ENCODE assay signal across 9 cellular contexts in the genomic region with DNA sequence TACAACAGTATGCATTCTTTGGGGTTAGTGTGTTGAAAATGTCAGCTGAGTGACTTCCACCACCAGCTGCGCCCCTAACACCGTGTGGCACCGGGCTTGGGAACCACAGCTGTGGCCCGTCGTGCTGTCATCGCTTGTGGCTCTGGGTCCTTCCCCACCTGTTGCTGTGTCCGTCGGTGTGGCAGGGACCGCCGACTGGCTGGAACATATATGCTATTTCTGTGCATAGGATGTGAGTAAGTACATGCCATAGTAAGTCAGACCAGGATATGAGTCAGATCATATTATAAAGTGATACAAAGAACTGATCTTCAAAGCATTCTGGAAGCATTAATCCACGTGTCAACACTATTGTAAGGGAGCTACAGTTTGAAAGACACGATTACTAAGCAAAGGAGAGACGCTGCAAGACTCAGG. TPM values are rescaled to one million over a fixed set of nuclear protein-coding genes. Genes with fewer than 3 reads are reported as not detected.
DNase-seq lines count a peak whose midpoint lies in the region; ATAC-seq, FAIRE-seq and TF ChIP-seq lines count a peak whose summit lies in the region.
"Had no signal": no experiment of that assay in that cellular context is flagged by ENCODE, and none has a peak within 500 bp of the region (broad histone marks: within the 10 kb centered on the region; RNA-seq: fewer than 3 reads in every experiment).

No MANE protein-coding gene starts in this region.

- peaks cover 43% of the 10 kb centered on the region for H3K4me1 Mint-ChIP-seq in activated naive CD8-positive, alpha-beta T cell treated with anti-CD3 and anti-CD28 coated beads for 36 hours

- peak overlapping the region; percentile 73 for H3K27ac Mint-ChIP-seq in activated naive CD8-positive, alpha-beta T cell treated with anti-CD3 and anti-CD28 coated beads for 36 hours

- H3K9me3 ChIP-seq in RWPE2 (ENCODE audit: severe bottlenecking) (no peaks in the 10 kb centered on the region), pancreas (no peaks in the 10 kb centered on the region), stomach (no peaks in the 10 kb centered on the region)

- H3K27me3 Mint-ChIP-seq in activated naive CD8-positive, alpha-beta T cell treated with anti-CD3 and anti-CD28 coated beads for 36 hours = no peaks in the 10 kb centered on the region

- peaks cover 56% of the 10 kb centered on the region for H3K36me3 ChIP-seq in RWPE2 (ENCODE audit: low read depth)
- peaks cover 0 to 6% (median 0%) of the 10 kb centered on the region in 3 donors for H3K36me3 ChIP-seq in pancreas
- H3K36me3 ChIP-seq in stomach = peaks cover 3 to 36% (median 31%) of the 10 kb centered on the region in 4 donors

- no peak overlapping the region for H3K4me3 ChIP-seq in AG10803 (ENCODE audit: low read length)
- no peak overlapping the region for H3K4me3 ChIP-seq in RWPE2 (ENCODE audit: severe bottlenecking)
- no peak overlapping the region for H3K4me3 ChIP-seq in pancreas
- no peak overlapping the region for H3K4me3 ChIP-seq in stomach

- H3K27me3 ChIP-seq in RWPE2 (ENCODE audit: insufficient read depth, poor library complexity, severe bottlenecking) = no peaks in the 10 kb centered on the region
- no peaks in the 10 kb centered on the region for H3K27me3 ChIP-seq in pancreas
- no peaks in the 10 kb centered on the region for H3K27me3 ChIP-seq in stomach

- no peak for TF ChIP-seq EP300 in stomach (IDR thresholded peaks at IDR 0.05)

- FAIRE-seq in pancreas (lab: Jason Lieb, UNC) = no peak

- peaks cover 44% of the 10 kb centered on the region for H3K4me1 ChIP-seq in RWPE2 (ENCODE audit: insufficient read depth, poor library complexity, severe bottlenecking)
- peaks cover 0 to 6% (median 0%) of the 10 kb centered on the region in 3 donors for H3K4me1 ChIP-seq in pancreas
- peaks cover 6 to 24% (median 15%) of the 10 kb centered on the region in 4 donors for H3K4me1 ChIP-seq in stomach

- peaks cover 31% of the 10 kb centered on the region for H3K36me3 Mint-ChIP-seq in activated naive CD8-positive, alpha-beta T cell treated with anti-CD3 and anti-CD28 coated beads for 36 hours

- H3K27ac ChIP-seq in RWPE2 (ENCODE audit: poor library complexity, severe bottlenecking) = peak overlapping the region; percentile 95
- no peak overlapping the region for H3K27ac ChIP-seq in pancreas
- H3K27ac ChIP-seq in stomach = peak overlapping the region in 2 of 5 donors; percentile 19 to 20

- intact Hi-C loops in pancreas (cut with DNase I) (no loop called here), stomach (cut with DNase I; ENCODE audit: low total_unique reads) (no loop called here)

- H3K4me3 Mint-ChIP-seq in activated naive CD8-positive, alpha-beta T cell treated with anti-CD3 and anti-CD28 coated beads for 36 hours = no peak overlapping the region

- ATAC-seq in RWPE2 (ENCODE audit: low read depth) (peak; percentile 89), pancreas (no peak)

- peak; percentile 70 for DNase-seq in AG10803 (ENCODE audit: low read depth)
- no peak for DNase-seq in RWPE2 (ENCODE audit: low spot score)
- peak; percentile 43 for DNase-seq in activated naive CD8-positive, alpha-beta T cell treated with anti-CD3 and anti-CD28 coated beads for 36 hours
- peak; percentile 85 for DNase-seq in mesenteric fat pad (ENCODE audit: low spot score)
- no peak for DNase-seq in NCI-H69 (lab: John Stamatoyannopoulos, UW)
- DNase-seq in effector CD8-positive, alpha-beta T cell (lab: John Stamatoyannopoulos, UW) = no peak
- no peak for DNase-seq in pancreas
- DNase-seq in stomach = no peak
- DNase-seq: DND-41 had no signal

- no peak for TF ChIP-seq POLR2A in stomach (IDR thresholded peaks at IDR 0.05)

- 89% methylated on average over 13 of the region's 13 CpGs for WGBS in pancreas, 2 donors
- WGBS in stomach, 5 donors = 66 to 87% (median 80%) methylated on average over 13 of the region's 13 CpGs

- TF ChIP-seq CTCF in AG10803 (conservative IDR thresholded peaks at IDR 0.05; ENCODE audit: low read length) (no peak), RWPE2 (IDR thresholded peaks at IDR 0.05; ENCODE audit: poor library complexity, severe bottlenecking) (no peak), pancreas (IDR thresholded peaks at IDR 0.05) (no peak), stomach (IDR thresholded peaks at IDR 0.05) (no peak)

- peaks cover 2% of the 10 kb centered on the region for H3K9me3 Mint-ChIP-seq in activated naive CD8-positive, alpha-beta T cell treated with anti-CD3 and anti-CD28 coated beads for 36 hours

RNA-seq across cellular contexts. Expression of a gene that starts 31.9 kb away (rescaled TPM):
- total RNA-seq in activated naive CD8-positive, alpha-beta T cell treated with anti-CD3 and anti-CD28 coated beads for 36 hours = 10 to 100 TPM; 23.5 to 23.6 TPM
- total RNA-seq in mesenteric fat pad (35.7 TPM), pancreas (10 to 100 TPM in 2 of 6 donors, 1 to 10 TPM in 4; 8.3 to 22.8 (median 8.6) TPM), stomach (10 to 100 TPM in 4 of 5 donors, 1 to 10 TPM in 1; 9.4 to 86.4 (median 23.1) TPM)
- polyA plus RNA-seq in pancreas (1 to 10 TPM; 8.1 to 8.5 TPM), stomach (10 to 100 TPM in 1 of 3 donors, 1 to 10 TPM in 2; 5.8 to 12.1 (median 9.8) TPM)

RNA-seq across cellular contexts. Expression of a gene that starts 46.6 kb away (rescaled TPM):
- total RNA-seq in activated naive CD8-positive, alpha-beta T cell treated with anti-CD3 and anti-CD28 coated beads for 36 hours = under 1 TPM; 0.19 to 0.30 TPM
- total RNA-seq in mesenteric fat pad = 1.6 TPM
- 1 to 10 TPM in 2 of 6 donors, under 1 TPM in 4; 0.32 to 4.0 (median 0.60) TPM for total RNA-seq in pancreas
- polyA plus RNA-seq in pancreas = 10 to 100 TPM in 1 of 2 donors, 1 to 10 TPM in 1; 9.5 to 11.4 TPM
- total RNA-seq in stomach = 1 to 10 TPM in 1 of 5 donors, under 1 TPM in 3, not detected in 1; 0.29 to 4.9 (median 0.80) TPM
- polyA plus RNA-seq in stomach = 1 to 10 TPM; 2.6 to 3.2 (median 2.9) TPM

Comparison
In these comparisons a context has a peak if more than half of its experiments do, and no peak if none do; other contexts are left out.
1. DNase-seq: peak in AG10803 (single experiment), activated naive CD8-positive, alpha-beta T cell treated with anti-CD3 and anti-CD28 coated beads for 36 hours (single experiment) and mesenteric fat pad (single experiment); none in RWPE2 (single experiment), NCI-H69 (single experiment), effector CD8-positive, alpha-beta T cell (single experiment), pancreas (0 of 6) and stomach (single experiment).